1 cellular context compared by ENCODE assay signal in the genomic region with DNA sequence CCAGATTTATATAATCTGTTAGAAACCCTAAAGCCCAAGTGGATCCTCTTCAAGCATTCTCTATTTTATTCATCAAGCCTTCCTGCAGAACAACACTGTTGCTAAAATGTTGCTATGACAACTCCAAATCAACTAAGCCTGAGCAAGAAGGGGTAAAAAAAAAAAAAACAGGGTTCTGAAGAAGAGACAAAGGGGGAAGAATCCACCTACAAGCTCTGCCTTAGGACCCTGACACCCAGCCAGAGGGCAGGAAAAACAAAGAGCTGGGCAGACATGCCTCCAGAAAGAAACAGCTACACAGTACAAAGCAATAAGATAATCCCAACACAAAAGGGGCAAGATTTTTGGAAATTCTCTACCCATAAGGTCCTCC.
TF ChIP-seq lines count a peak whose summit lies in the region.

No MANE protein-coding gene starts in this region.

TF ChIP-seq in HEK293, 187 proteins besides CTCF, POLR2A, EP300 and RAD21 (continued from another document):
- no peak for TF ChIP-seq ZBTB26 (tag by site-specific recombination; optimal IDR thresholded peaks at IDR 0.05)
- TF ChIP-seq ZNF558 (tag by site-specific recombination; IDR thresholded peaks at IDR 0.05): no peak
- TF ChIP-seq KLF1 (tag by site-specific recombination; IDR thresholded peaks at IDR 0.05): no peak
- no peak for TF ChIP-seq YY1 (tag by site-specific recombination; IDR thresholded peaks at IDR 0.05)
- no peak for TF ChIP-seq WT1 (tag by site-specific recombination; IDR thresholded peaks at IDR 0.05)
- TF ChIP-seq, protein P1, sequence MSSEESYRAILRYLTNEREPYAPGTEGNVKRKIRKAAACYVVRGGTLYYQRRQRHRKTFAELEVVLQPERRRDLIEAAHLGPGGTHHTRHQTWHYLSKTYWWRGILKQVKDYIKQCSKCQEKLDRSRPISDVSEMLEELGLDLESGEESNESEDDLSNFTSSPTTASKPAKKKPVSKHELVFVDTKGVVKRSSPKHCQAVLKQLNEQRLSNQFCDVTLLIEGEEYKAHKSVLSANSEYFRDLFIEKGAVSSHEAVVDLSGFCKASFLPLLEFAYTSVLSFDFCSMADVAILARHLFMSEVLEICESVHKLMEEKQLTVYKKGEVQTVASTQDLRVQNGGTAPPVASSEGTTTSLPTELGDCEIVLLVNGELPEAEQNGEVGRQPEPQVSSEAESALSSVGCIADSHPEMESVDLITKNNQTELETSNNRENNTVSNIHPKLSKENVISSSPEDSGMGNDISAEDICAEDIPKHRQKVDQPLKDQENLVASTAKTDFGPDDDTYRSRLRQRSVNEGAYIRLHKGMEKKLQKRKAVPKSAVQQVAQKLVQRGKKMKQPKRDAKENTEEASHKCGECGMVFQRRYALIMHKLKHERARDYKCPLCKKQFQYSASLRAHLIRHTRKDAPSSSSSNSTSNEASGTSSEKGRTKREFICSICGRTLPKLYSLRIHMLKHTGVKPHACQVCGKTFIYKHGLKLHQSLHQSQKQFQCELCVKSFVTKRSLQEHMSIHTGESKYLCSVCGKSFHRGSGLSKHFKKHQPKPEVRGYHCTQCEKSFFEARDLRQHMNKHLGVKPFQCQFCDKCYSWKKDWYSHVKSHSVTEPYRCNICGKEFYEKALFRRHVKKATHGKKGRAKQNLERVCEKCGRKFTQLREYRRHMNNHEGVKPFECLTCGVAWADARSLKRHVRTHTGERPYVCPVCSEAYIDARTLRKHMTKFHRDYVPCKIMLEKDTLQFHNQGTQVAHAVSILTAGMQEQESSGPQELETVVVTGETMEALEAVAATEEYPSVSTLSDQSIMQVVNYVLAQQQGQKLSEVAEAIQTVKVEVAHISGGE (tag by site-specific recombination; conservative IDR thresholded peaks at IDR 0.05; ENCODE audit: low read depth): no peak
- no peak for TF ChIP-seq ZBTB21 (tag by site-specific recombination; IDR thresholded peaks at IDR 0.05)
- TF ChIP-seq ZNF654 (tag by site-specific recombination; IDR thresholded peaks at IDR 0.05; ENCODE audit: low read depth): no peak
